1 cellular context compared by ENCODE assay signal in the genomic region with DNA sequence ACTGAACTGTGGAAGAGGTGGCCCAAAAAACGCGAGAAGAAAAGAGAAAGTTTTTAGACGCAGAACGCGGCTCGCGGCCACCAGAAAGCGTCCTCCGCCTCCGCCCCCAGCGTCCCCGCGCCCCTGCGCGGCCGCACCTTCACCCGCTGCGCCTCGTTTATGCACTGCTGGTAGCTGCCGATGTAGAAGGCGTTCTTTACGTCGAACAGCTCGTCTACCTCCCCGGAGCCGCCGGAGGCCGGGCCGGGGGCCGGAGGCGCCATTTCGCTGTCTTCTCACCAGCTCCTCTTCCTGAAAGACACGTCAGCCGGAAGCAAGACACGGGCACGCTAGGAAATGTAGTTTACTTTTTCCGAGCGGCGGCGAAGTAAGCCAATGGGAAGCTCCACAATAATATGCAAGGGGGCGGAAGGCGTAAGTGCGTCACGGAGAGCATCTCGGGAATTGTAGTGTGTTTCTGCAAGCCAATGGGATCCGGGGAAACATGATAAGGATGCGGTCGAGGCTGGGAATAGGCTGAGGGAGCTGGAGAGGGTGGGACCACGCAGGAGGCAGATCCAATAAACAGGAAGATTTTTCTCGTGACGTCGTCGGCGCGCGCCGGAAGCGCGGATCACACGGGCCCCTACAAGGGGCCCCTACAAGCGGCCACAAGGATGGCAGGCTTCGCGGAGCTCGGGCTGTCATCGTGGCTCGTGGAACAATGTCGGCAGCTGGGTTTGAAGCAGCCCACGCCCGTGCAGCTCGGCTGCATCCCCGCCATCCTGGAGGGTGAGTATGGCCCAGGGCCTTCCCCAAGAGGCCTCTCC.
A peak's percentile ranks its signal among the peaks of the same experiment; 100 is the strongest.
TF ChIP-seq lines count a peak whose summit lies in the region.

A gene (minus strand): TSS at position 302 of the 809 bp plus-strand sequence. CDS start 39 bp downstream, at position 263.
A gene with protein sequence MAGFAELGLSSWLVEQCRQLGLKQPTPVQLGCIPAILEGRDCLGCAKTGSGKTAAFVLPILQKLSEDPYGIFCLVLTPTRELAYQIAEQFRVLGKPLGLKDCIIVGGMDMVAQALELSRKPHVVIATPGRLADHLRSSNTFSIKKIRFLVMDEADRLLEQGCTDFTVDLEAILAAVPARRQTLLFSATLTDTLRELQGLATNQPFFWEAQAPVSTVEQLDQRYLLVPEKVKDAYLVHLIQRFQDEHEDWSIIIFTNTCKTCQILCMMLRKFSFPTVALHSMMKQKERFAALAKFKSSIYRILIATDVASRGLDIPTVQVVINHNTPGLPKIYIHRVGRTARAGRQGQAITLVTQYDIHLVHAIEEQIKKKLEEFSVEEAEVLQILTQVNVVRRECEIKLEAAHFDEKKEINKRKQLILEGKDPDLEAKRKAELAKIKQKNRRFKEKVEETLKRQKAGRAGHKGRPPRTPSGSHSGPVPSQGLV (plus strand): TSS at position 630 of the 809 bp plus-strand sequence. CDS start 27 bp downstream, at position 657.

TF ChIP-seq in K562, 482 proteins besides CTCF, POLR2A, EP300 and RAD21 (continued from another document and continues in another):
- TF ChIP-seq, protein P1, sequence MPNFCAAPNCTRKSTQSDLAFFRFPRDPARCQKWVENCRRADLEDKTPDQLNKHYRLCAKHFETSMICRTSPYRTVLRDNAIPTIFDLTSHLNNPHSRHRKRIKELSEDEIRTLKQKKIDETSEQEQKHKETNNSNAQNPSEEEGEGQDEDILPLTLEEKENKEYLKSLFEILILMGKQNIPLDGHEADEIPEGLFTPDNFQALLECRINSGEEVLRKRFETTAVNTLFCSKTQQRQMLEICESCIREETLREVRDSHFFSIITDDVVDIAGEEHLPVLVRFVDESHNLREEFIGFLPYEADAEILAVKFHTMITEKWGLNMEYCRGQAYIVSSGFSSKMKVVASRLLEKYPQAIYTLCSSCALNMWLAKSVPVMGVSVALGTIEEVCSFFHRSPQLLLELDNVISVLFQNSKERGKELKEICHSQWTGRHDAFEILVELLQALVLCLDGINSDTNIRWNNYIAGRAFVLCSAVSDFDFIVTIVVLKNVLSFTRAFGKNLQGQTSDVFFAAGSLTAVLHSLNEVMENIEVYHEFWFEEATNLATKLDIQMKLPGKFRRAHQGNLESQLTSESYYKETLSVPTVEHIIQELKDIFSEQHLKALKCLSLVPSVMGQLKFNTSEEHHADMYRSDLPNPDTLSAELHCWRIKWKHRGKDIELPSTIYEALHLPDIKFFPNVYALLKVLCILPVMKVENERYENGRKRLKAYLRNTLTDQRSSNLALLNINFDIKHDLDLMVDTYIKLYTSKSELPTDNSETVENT (CRISPR knock-in tag; IDR thresholded peaks at IDR 0.05): peak; percentile 72; the same call in 1 of the 2 replicates
- TF ChIP-seq TBP (optimal IDR thresholded peaks at IDR 0.05; ENCODE audit: low read depth, low read length) (peak; percentile 93), PHF8 (IDR thresholded peaks at IDR 0.05; ENCODE audit: borderline replicate concordance, low read length) (peak; percentile 95), ATF1 (CRISPR knock-in tag; IDR thresholded peaks at IDR 0.05) (peak; percentile 87), ATF1 (tag; IDR thresholded peaks at IDR 0.05) (peak; percentile 100), SMAD4 (CRISPR knock-in tag; conservative IDR thresholded peaks at IDR 0.05) (0 out of 2 replicates have a peak, but pooled peaks have one; percentile 14), CBFA2T2 (conservative IDR thresholded peaks at IDR 0.05) (no peak), TARDBP (IDR thresholded peaks at IDR 0.05) (peak; percentile 38; the same call in 1 of the 2 replicates), POLR3A (IDR thresholded peaks at IDR 0.05; ENCODE audit: borderline replicate concordance, extremely low read depth, insufficient read depth, insufficient read length) (no peak), NCOA1 (IDR thresholded peaks at IDR 0.05; ENCODE audit: low read depth) (no peak), CTBP1 (IDR thresholded peaks at IDR 0.05; ENCODE audit: borderline replicate concordance) (peak; percentile 28), YY1 (IDR thresholded peaks at IDR 0.05; ENCODE audit: borderline replicate concordance in 1 of 3, control insufficient read depth in 1 of 3, extremely low read depth in 1 of 3, insufficient read depth in 3 of 3, insufficient read length in 1 of 3, insufficient replicate concordance in 2 of 3, low read depth in 1 of 3, low read length in 2 of 3) (peak; percentile 70 to 94 (median 88)), MXI1 (IDR thresholded peaks at IDR 0.05; ENCODE audit: low read depth, low read length) (peak; percentile 94), MAZ (CRISPR knock-in tag; conservative IDR thresholded peaks at IDR 0.05 in 1 of 2, IDR thresholded peaks at IDR 0.05 in 1 of 2) (peak; percentile 49 to 59; a peak in 3 of 4 replicates), ZNF23 (CRISPR knock-in tag; IDR thresholded peaks at IDR 0.05) (no peak), SRSF1 (IDR thresholded peaks at IDR 0.05; ENCODE audit: low read depth, low read length) (no peak), ZNF224 (CRISPR knock-in tag; IDR thresholded peaks at IDR 0.05) (no peak), HMG20B (CRISPR knock-in tag; IDR thresholded peaks at IDR 0.05) (no peak), NR3C1 (CRISPR knock-in tag; IDR thresholded peaks at IDR 0.05) (no peak), ZNF184 (CRISPR knock-in tag; IDR thresholded peaks at IDR 0.05) (no peak), KHSRP (IDR thresholded peaks at IDR 0.05) (peak; percentile 88)
- TF ChIP-seq, protein P2, sequence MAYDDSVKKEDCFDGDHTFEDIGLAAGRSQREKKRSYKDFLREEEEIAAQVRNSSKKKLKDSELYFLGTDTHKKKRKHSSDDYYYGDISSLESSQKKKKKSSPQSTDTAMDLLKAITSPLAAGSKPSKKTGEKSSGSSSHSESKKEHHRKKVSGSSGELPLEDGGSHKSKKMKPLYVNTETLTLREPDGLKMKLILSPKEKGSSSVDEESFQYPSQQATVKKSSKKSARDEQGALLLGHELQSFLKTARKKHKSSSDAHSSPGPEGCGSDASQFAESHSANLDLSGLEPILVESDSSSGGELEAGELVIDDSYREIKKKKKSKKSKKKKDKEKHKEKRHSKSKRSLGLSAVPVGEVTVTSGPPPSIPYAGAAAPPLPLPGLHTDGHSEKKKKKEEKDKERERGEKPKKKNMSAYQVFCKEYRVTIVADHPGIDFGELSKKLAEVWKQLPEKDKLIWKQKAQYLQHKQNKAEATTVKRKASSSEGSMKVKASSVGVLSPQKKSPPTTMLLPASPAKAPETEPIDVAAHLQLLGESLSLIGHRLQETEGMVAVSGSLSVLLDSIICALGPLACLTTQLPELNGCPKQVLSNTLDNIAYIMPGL (CRISPR knock-in tag; IDR thresholded peaks at IDR 0.05): no peak; the same call in 1 of the 2 replicates
- TF ChIP-seq, protein P3, sequence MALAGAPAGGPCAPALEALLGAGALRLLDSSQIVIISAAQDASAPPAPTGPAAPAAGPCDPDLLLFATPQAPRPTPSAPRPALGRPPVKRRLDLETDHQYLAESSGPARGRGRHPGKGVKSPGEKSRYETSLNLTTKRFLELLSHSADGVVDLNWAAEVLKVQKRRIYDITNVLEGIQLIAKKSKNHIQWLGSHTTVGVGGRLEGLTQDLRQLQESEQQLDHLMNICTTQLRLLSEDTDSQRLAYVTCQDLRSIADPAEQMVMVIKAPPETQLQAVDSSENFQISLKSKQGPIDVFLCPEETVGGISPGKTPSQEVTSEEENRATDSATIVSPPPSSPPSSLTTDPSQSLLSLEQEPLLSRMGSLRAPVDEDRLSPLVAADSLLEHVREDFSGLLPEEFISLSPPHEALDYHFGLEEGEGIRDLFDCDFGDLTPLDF (CRISPR knock-in tag; IDR thresholded peaks at IDR 0.05): peak; percentile 57
- TF ChIP-seq, protein P4, sequence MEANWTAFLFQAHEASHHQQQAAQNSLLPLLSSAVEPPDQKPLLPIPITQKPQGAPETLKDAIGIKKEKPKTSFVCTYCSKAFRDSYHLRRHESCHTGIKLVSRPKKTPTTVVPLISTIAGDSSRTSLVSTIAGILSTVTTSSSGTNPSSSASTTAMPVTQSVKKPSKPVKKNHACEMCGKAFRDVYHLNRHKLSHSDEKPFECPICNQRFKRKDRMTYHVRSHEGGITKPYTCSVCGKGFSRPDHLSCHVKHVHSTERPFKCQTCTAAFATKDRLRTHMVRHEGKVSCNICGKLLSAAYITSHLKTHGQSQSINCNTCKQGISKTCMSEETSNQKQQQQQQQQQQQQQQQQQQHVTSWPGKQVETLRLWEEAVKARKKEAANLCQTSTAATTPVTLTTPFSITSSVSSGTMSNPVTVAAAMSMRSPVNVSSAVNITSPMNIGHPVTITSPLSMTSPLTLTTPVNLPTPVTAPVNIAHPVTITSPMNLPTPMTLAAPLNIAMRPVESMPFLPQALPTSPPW (CRISPR knock-in tag; IDR thresholded peaks at IDR 0.05): peak; percentile 78
- TF ChIP-seq, protein P5, sequence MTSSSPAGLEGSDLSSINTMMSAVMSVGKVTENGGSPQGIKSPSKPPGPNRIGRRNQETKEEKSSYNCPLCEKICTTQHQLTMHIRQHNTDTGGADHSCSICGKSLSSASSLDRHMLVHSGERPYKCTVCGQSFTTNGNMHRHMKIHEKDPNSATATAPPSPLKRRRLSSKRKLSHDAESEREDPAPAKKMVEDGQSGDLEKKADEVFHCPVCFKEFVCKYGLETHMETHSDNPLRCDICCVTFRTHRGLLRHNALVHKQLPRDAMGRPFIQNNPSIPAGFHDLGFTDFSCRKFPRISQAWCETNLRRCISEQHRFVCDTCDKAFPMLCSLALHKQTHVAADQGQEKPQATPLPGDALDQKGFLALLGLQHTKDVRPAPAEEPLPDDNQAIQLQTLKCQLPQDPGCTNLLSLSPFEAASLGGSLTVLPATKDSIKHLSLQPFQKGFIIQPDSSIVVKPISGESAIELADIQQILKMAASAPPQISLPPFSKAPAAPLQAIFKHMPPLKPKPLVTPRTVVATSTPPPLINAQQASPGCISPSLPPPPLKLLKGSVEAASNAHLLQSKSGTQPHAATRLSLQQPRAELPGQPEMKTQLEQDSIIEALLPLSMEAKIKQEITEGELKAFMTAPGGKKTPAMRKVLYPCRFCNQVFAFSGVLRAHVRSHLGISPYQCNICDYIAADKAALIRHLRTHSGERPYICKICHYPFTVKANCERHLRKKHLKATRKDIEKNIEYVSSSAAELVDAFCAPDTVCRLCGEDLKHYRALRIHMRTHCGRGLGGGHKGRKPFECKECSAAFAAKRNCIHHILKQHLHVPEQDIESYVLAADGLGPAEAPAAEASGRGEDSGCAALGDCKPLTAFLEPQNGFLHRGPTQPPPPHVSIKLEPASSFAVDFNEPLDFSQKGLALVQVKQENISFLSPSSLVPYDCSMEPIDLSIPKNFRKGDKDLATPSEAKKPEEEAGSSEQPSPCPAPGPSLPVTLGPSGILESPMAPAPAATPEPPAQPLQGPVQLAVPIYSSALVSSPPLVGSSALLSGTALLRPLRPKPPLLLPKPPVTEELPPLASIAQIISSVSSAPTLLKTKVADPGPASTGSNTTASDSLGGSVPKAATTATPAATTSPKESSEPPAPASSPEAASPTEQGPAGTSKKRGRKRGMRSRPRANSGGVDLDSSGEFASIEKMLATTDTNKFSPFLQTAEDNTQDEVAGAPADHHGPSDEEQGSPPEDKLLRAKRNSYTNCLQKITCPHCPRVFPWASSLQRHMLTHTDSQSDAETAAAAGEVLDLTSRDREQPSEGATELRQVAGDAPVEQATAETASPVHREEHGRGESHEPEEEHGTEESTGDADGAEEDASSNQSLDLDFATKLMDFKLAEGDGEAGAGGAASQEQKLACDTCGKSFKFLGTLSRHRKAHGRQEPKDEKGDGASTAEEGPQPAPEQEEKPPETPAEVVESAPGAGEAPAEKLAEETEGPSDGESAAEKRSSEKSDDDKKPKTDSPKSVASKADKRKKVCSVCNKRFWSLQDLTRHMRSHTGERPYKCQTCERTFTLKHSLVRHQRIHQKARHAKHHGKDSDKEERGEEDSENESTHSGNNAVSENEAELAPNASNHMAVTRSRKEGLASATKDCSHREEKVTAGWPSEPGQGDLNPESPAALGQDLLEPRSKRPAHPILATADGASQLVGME (CRISPR knock-in tag; IDR thresholded peaks at IDR 0.05): no peak
- TF ChIP-seq, protein P6, sequence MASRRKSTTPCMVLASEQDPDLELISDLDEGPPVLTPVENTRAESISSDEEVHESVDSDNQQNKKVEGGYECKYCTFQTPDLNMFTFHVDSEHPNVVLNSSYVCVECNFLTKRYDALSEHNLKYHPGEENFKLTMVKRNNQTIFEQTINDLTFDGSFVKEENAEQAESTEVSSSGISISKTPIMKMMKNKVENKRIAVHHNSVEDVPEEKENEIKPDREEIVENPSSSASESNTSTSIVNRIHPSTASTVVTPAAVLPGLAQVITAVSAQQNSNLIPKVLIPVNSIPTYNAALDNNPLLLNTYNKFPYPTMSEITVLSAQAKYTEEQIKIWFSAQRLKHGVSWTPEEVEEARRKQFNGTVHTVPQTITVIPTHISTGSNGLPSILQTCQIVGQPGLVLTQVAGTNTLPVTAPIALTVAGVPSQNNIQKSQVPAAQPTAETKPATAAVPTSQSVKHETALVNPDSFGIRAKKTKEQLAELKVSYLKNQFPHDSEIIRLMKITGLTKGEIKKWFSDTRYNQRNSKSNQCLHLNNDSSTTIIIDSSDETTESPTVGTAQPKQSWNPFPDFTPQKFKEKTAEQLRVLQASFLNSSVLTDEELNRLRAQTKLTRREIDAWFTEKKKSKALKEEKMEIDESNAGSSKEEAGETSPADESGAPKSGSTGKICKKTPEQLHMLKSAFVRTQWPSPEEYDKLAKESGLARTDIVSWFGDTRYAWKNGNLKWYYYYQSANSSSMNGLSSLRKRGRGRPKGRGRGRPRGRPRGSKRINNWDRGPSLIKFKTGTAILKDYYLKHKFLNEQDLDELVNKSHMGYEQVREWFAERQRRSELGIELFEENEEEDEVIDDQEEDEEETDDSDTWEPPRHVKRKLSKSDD (conservative IDR thresholded peaks at IDR 0.05; ENCODE audit: low read length): no peak
